13 cellular contexts compared by ENCODE assay signal in the genomic region with DNA sequence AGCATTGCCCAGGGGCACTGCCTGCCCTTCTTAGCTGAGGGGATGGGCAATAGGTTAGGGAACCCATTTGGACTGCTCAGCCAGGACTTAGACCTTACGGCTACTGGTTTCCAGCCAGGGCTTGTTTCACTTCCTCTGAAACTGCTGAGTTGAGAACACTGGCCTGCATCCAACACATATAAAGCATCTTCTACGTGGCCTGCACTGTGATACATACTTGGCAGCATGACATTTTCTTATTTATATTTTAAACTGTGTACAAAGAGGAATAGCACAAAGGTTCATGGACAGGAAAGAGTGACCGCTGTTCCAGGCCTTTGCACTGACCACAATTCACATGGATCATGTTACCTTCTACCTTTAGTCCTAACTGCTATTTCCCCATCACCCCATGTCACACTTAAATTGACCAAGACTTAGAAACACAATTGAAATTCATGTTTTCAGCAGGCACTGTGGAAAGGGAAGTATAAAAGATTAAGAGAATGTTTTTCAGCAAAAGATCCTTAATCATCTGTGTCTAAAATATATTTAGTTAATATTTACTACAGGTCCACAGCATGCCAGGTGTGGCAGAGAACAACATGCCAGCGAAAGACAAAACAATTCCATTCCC. TPM values are rescaled to one million over a fixed set of nuclear protein-coding genes. Genes with fewer than 3 reads are reported as not detected.
DNase-seq lines count a peak whose midpoint lies in the region; ATAC-seq and TF ChIP-seq lines count a peak whose summit lies in the region.
"Had no signal": no experiment of that assay in that cellular context is flagged by ENCODE, and none has a peak within 500 bp of the region (broad histone marks: within the 10 kb centered on the region; RNA-seq: fewer than 3 reads in every experiment).

No MANE protein-coding gene starts in this region.

- H3K9me3 ChIP-seq in A673 (ENCODE audit: low read depth, low read length, poor library complexity, severe bottlenecking) (no peaks in the 10 kb centered on the region), vagina (no peaks in the 10 kb centered on the region)

- CTCF ChIA-PET in A673 (lab: Charles Lee): no interaction called here
- CTCF ChIA-PET in activated CD4-positive, alpha-beta T cell treated with anti-CD3 and anti-CD28 coated beads for 36 hours (lab: Charles Lee): no interaction called here

- DNase-seq in A673 (ENCODE audit: low spot score): peak; percentile 39
- peak; percentile 74 for DNase-seq in astrocyte of the hippocampus (ENCODE audit: low read depth, low spot score)
- DNase-seq in glomerular visceral epithelial cell (ENCODE audit: extremely low spot score): no peak
- DNase-seq in AG08396 (ENCODE audit: low spot score): no peak
- no peak for DNase-seq in activated CD4-positive, alpha-beta T cell treated with anti-CD3 and anti-CD28 coated beads for 36 hours
- DNase-seq in vagina (ENCODE audit: extremely low spot score in 2 of 2): no peak
- DNase-seq: activated naive CD4-positive, alpha-beta T cell; NCI-H1930 had no signal

- TF ChIP-seq POLR2A in vagina (IDR thresholded peaks at IDR 0.05): no peak

- intact Hi-C loops in A673 (cut with micrococcal nuclease; ENCODE audit: unreplicated experiment): no loop called here
- intact Hi-C loops in activated CD4-positive, alpha-beta T cell treated with anti-CD3 and anti-CD28 coated beads for 36 hours (cut with DNase I, micrococcal nuclease): no loop called here
- intact Hi-C loops in vagina (cut with DNase I): no loop called here

- H3K27ac Mint-ChIP-seq in activated CD4-positive, alpha-beta T cell treated with anti-CD3 and anti-CD28 coated beads for 36 hours: no peak overlapping the region

- no peaks in the 10 kb centered on the region for H3K4me1 Mint-ChIP-seq in activated CD4-positive, alpha-beta T cell treated with anti-CD3 and anti-CD28 coated beads for 36 hours

- H3K4me3 ChIP-seq in A673 (ENCODE audit: low read depth, low read length, poor library complexity, severe bottlenecking) (no peak overlapping the region), vagina (no peak overlapping the region)

- H3K4me1 ChIP-seq in A673 (ENCODE audit: insufficient read depth, low read length, poor library complexity, severe bottlenecking) (peaks cover 17% of the 10 kb centered on the region), vagina (no peaks in the 10 kb centered on the region)
- H3K4me1 ChIP-seq: foreskin keratinocyte had no signal

- no peaks in the 10 kb centered on the region for H3K36me3 Mint-ChIP-seq in activated CD4-positive, alpha-beta T cell treated with anti-CD3 and anti-CD28 coated beads for 36 hours (ENCODE audit: low read depth)

- POLR2A ChIA-PET in A673 (lab: Charles Lee; ENCODE audit: low non-redundant PET): no interaction called here
- POLR2A ChIA-PET in activated CD4-positive, alpha-beta T cell treated with anti-CD3 and anti-CD28 coated beads for 36 hours (lab: Charles Lee): no interaction called here

- no TSS peak for BruUV-seq in A673 (replicated peaks; lab: Mats Ljungman, UMichigan)

- H3K36me3 ChIP-seq in A673 (ENCODE audit: insufficient read depth, low read length, poor library complexity, severe bottlenecking) (no peaks in the 10 kb centered on the region), vagina (no peaks in the 10 kb centered on the region)

- ATAC-seq in GM19395 (IDR thresholded peaks at IDR 0.05; ENCODE audit: unreplicated experiment) (peak; percentile 100), HG03045 (IDR thresholded peaks at IDR 0.05; ENCODE audit: unreplicated experiment) (peak; percentile 59)
- no peak for ATAC-seq in activated CD4-positive, alpha-beta T cell treated with anti-CD3 and anti-CD28 coated beads for 36 hours
- ATAC-seq: foreskin keratinocyte had no signal

- H3K4me3 Mint-ChIP-seq in activated CD4-positive, alpha-beta T cell treated with anti-CD3 and anti-CD28 coated beads for 36 hours: no peak overlapping the region
- H3K4me3 Mint-ChIP-seq: neural crest cell had no signal

- H3K27ac ChIP-seq in A673 (ENCODE audit: low read depth, low read length, poor library complexity, severe bottlenecking) (no peak overlapping the region), vagina (no peak overlapping the region)
- H3K27ac ChIP-seq: foreskin keratinocyte had no signal

- no peak for TF ChIP-seq CTCF in A673 (conservative IDR thresholded peaks at IDR 0.05; ENCODE audit: low read depth, low read length)
- no peak for TF ChIP-seq CTCF in vagina (IDR thresholded peaks at IDR 0.05)

- no peaks in the 10 kb centered on the region for H3K27me3 ChIP-seq in A673 (replicated peaks; ENCODE audit: insufficient read depth, low read depth, low read length, poor library complexity)
- no peaks in the 10 kb centered on the region for H3K27me3 ChIP-seq in vagina
- H3K27me3 ChIP-seq: foreskin keratinocyte had no signal

- H3K27me3 Mint-ChIP-seq in activated CD4-positive, alpha-beta T cell treated with anti-CD3 and anti-CD28 coated beads for 36 hours: no peaks in the 10 kb centered on the region

- no peaks in the 10 kb centered on the region for H3K9me3 Mint-ChIP-seq in activated CD4-positive, alpha-beta T cell treated with anti-CD3 and anti-CD28 coated beads for 36 hours (ENCODE audit: low read depth)

RNA-seq across cellular contexts. Expression of a gene that starts 43.7 kb away (rescaled TPM):
- total RNA-seq in A673 (2021) (43.2 and 44.3 TPM in 2 replicates), vagina (2.5 TPM)
- total RNA-seq in activated CD4-positive, alpha-beta T cell treated with anti-CD3 and anti-CD28 coated beads for 36 hours: under 1 TPM; 0.21 TPM
- total RNA-seq: T-helper 2 cell treated with Interferon-gamma antibody and Interleukin-4, amounts not matched to agents 100 ng/mL and 5 ng/mL, for 36 hours had no signal

Comparison
In these comparisons a context has a peak if more than half of its experiments do, and no peak if none do; other contexts are left out.
1. DNase-seq: peak in A673 (single experiment) and astrocyte of the hippocampus (single experiment); none in glomerular visceral epithelial cell (single experiment), AG08396 (single experiment), activated CD4-positive, alpha-beta T cell treated with anti-CD3 and anti-CD28 coated beads for 36 hours (single experiment) and vagina (0 of 2).
2. RNA of a gene that starts 43.7 kb away (total RNA-seq): 43.2 to 44.3 TPM in A673; 2.5 TPM in vagina (single experiment) and 0.21 TPM in activated CD4-positive, alpha-beta T cell treated with anti-CD3 and anti-CD28 coated beads for 36 hours; every median in the first group is over 10 times any median in the second.